28 cellular contexts compared by ENCODE assay signal in genomic region chr1:29964718-29965533, GRCh38.
A peak's percentile ranks its signal among the peaks of the same experiment; 100 is the strongest.
DNase-seq lines count a peak whose midpoint lies in the region; ATAC-seq and TF ChIP-seq lines count a peak whose summit lies in the region.
"Had no signal": no experiment of that assay in that cellular context is flagged by ENCODE, and none has a peak within 500 bp of the region (broad histone marks: within the 10 kb centered on the region; RNA-seq: fewer than 3 reads in every experiment).

No MANE protein-coding gene starts in this region.

- 62% methylated on average over 18 of the region's 18 CpGs for WGBS in prostate gland

- H3K27me3 Mint-ChIP-seq in activated CD8-positive, alpha-beta memory T cell treated with anti-CD3 and anti-CD28 coated beads, Interleukin-2, amount 10 ng/mL, durations not matched to agents 7 days and 5 days = no peaks in the 10 kb centered on the region
- H3K27me3 Mint-ChIP-seq in naive thymus-derived CD8-positive, alpha-beta T cell = peaks cover 1 to 34% (median 12%) of the 10 kb centered on the region in 5 donors

- no peak overlapping the region for H3K4me3 Mint-ChIP-seq in activated CD8-positive, alpha-beta memory T cell treated with anti-CD3 and anti-CD28 coated beads, Interleukin-2, amount 10 ng/mL, durations not matched to agents 7 days and 5 days
- H3K4me3 Mint-ChIP-seq in naive thymus-derived CD8-positive, alpha-beta T cell = no peak overlapping the region
- H3K4me3 Mint-ChIP-seq: activated naive CD4-positive, alpha-beta T cell treated with anti-CD3 and anti-CD28 coated beads, Interleukin-2, amount 50 U/mL, for 24 hours; CD8-positive, alpha-beta memory T cell; nephron progenitor cell had no signal

- no peak overlapping the region for H3K4me3 ChIP-seq in prostate gland
- H3K4me3 ChIP-seq: HAP-1, PC-9, transverse colon had no signal

- no peak overlapping the region for H3K27ac Mint-ChIP-seq in activated CD8-positive, alpha-beta memory T cell treated with anti-CD3 and anti-CD28 coated beads, Interleukin-2, amount 10 ng/mL, durations not matched to agents 7 days and 5 days
- no peak overlapping the region for H3K27ac Mint-ChIP-seq in naive thymus-derived CD8-positive, alpha-beta T cell
- H3K27ac Mint-ChIP-seq: activated naive CD4-positive, alpha-beta T cell treated with anti-CD3 and anti-CD28 coated beads, Interleukin-2, amount 50 U/mL, for 24 hours; CD8-positive, alpha-beta memory T cell; nephron progenitor cell had no signal

- DNase-seq in activated CD8-positive, alpha-beta memory T cell treated with anti-CD3 and anti-CD28 coated beads, Interleukin-2, amount 10 ng/mL, durations not matched to agents 7 days and 5 days = peak; percentile 15
- no peak for DNase-seq in activated CD8-positive, alpha-beta memory T cell treated with anti-CD3 and anti-CD28 coated beads, Interleukin-2, amount 50 U/mL, for 48 hours
- peak; percentile 24 for DNase-seq in NCI-H69 (lab: John Stamatoyannopoulos, UW)
- peak; percentile 46 for DNase-seq in glomerular visceral epithelial cell (ENCODE audit: extremely low spot score)
- no peak for DNase-seq in activated CD4-positive, alpha-beta T cell treated with anti-CD3 and anti-CD28 coated beads for 48 hours
- DNase-seq in NCI-H2227 (lab: John Stamatoyannopoulos, UW; ENCODE audit: unreplicated experiment) = no peak
- no peak for DNase-seq in naive thymus-derived CD8-positive, alpha-beta T cell
- no peak for DNase-seq in prostate gland (ENCODE audit: low spot score)
- DNase-seq: ACHN; activated CD4-positive, alpha-beta T cell treated with anti-CD3 and anti-CD28 coated beads, Interleukin-2, amount 50 U/mL, for 1 hour; amygdala; BE2C; CD8-positive, alpha-beta memory T cell; effector memory CD4-positive, alpha-beta T cell; erythroblast; GDM1; kidney glomerular epithelial cell; mammary epithelial cell; NCI-H345; nephron progenitor cell; PC-9; right cardiac atrium; SHP77; stimulated activated CD4-positive, alpha-beta T cell treated with anti-CD3 and anti-CD28 coated beads, Interleukin-2, amount 100 ng/mL, for 24 hours; T-helper 9 cell; transverse colon had no signal

- intact Hi-C loops in prostate gland (cut with DNase I) = no loop called here

- POLR2A ChIA-PET in naive thymus-derived CD8-positive, alpha-beta T cell (lab: Charles Lee) = no interaction called here

- TF ChIP-seq CTCF in prostate gland (IDR thresholded peaks at IDR 0.05) = no peak

- H3K9me3 ChIP-seq in prostate gland = no peaks in the 10 kb centered on the region
- H3K9me3 ChIP-seq: BE2C, HAP-1, transverse colon had no signal

- no peaks in the 10 kb centered on the region for H3K4me1 Mint-ChIP-seq in activated CD8-positive, alpha-beta memory T cell treated with anti-CD3 and anti-CD28 coated beads, Interleukin-2, amount 10 ng/mL, durations not matched to agents 7 days and 5 days
- H3K4me1 Mint-ChIP-seq in naive thymus-derived CD8-positive, alpha-beta T cell = peaks cover 0 to 2% (median 0%) of the 10 kb centered on the region in 4 donors
- H3K4me1 Mint-ChIP-seq: activated naive CD4-positive, alpha-beta T cell treated with anti-CD3 and anti-CD28 coated beads, Interleukin-2, amount 50 U/mL, for 24 hours; CD8-positive, alpha-beta memory T cell had no signal

- CTCF ChIA-PET in activated CD8-positive, alpha-beta memory T cell treated with anti-CD3 and anti-CD28 coated beads, Interleukin-2, amount 10 ng/mL, durations not matched to agents 7 days and 5 days (lab: Charles Lee) = no interaction called here

- no peaks in the 10 kb centered on the region for H3K4me1 ChIP-seq in prostate gland (replicated peaks)
- H3K4me1 ChIP-seq: BE2C, HAP-1, transverse colon had no signal

- no peak for TF ChIP-seq POLR2A in prostate gland (IDR thresholded peaks at IDR 0.05)

- no peaks in the 10 kb centered on the region for H3K36me3 ChIP-seq in prostate gland
- H3K36me3 ChIP-seq: BE2C, HAP-1, transverse colon had no signal

- no peaks in the 10 kb centered on the region for H3K36me3 Mint-ChIP-seq in activated CD8-positive, alpha-beta memory T cell treated with anti-CD3 and anti-CD28 coated beads, Interleukin-2, amount 10 ng/mL, durations not matched to agents 7 days and 5 days
- H3K36me3 Mint-ChIP-seq in naive thymus-derived CD8-positive, alpha-beta T cell = no peaks in the 10 kb centered on the region
- H3K36me3 Mint-ChIP-seq: activated naive CD4-positive, alpha-beta T cell treated with anti-CD3 and anti-CD28 coated beads, Interleukin-2, amount 50 U/mL, for 24 hours had no signal

- H3K27ac ChIP-seq in prostate gland = no peak overlapping the region
- H3K27ac ChIP-seq: PC-9, transverse colon had no signal

- no peak for ATAC-seq in activated CD8-positive, alpha-beta memory T cell treated with anti-CD3 and anti-CD28 coated beads, Interleukin-2, amount 10 ng/mL, durations not matched to agents 7 days and 5 days
- ATAC-seq in naive thymus-derived CD8-positive, alpha-beta T cell = no peak
- ATAC-seq: right cardiac atrium had no signal

- H3K9me3 Mint-ChIP-seq in activated CD8-positive, alpha-beta memory T cell treated with anti-CD3 and anti-CD28 coated beads, Interleukin-2, amount 10 ng/mL, durations not matched to agents 7 days and 5 days (ENCODE audit: low read depth) = peaks cover 3% of the 10 kb centered on the region
- no peaks in the 10 kb centered on the region for H3K9me3 Mint-ChIP-seq in naive thymus-derived CD8-positive, alpha-beta T cell
- H3K9me3 Mint-ChIP-seq: activated naive CD4-positive, alpha-beta T cell treated with anti-CD3 and anti-CD28 coated beads, Interleukin-2, amount 50 U/mL, for 24 hours; nephron progenitor cell had no signal

- peaks cover 12% of the 10 kb centered on the region for H3K27me3 ChIP-seq in prostate gland (replicated peaks; ENCODE audit: insufficient read depth)
- H3K27me3 ChIP-seq: BE2C had no signal

Comparison
In these comparisons a context has a peak if more than half of its experiments do, and no peak if none do; other contexts are left out.
1. DNase-seq: peak in activated CD8-positive, alpha-beta memory T cell treated with anti-CD3 and anti-CD28 coated beads, Interleukin-2, amount 10 ng/mL, durations not matched to agents 7 days and 5 days (single experiment), NCI-H69 (single experiment) and glomerular visceral epithelial cell (single experiment); none in activated CD8-positive, alpha-beta memory T cell treated with anti-CD3 and anti-CD28 coated beads, Interleukin-2, amount 50 U/mL, for 48 hours (single experiment), activated CD4-positive, alpha-beta T cell treated with anti-CD3 and anti-CD28 coated beads for 48 hours (single experiment), NCI-H2227 (single experiment), naive thymus-derived CD8-positive, alpha-beta T cell (0 of 10) and prostate gland (single experiment).